Comparison of ENCODE assay signal across 19 cellular contexts in the genomic region with DNA sequence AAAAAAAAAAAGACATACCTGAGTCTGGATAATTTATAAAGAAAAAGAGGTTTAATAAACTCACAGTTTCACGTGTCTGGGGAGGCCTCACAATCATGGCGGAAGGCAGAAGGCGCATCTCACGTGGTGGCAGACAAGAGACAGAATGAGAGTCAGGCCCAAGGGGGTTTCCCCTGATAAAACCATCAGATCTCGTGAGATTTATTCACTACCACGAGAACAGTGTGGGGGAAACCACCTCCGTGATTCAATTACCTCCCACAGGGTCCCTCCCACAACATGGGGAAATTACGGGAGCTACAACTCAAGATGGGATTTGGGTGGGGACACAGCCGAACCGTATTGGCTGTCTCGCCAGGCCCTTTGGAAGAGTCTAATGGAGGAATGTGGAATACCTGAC. TPM values are rescaled to one million over a fixed set of nuclear protein-coding genes. Genes with fewer than 3 reads are reported as not detected.
"Had no signal": no experiment of that assay in that cellular context is flagged by ENCODE, and none has a peak within 500 bp of the region (broad histone marks: within the 10 kb centered on the region; RNA-seq: fewer than 3 reads in every experiment).

No MANE protein-coding gene starts in this region.

- H3K27ac ChIP-seq: prostate gland, transverse colon had no signal

- DNase-seq: activated CD4-positive, alpha-beta T cell treated with anti-CD3 and anti-CD28 coated beads, Interleukin-2, amount 50 U/mL, for 1 hour; activated CD4-positive, CD25-positive, alpha-beta regulatory T cell; activated CD8-positive, alpha-beta memory T cell treated with anti-CD3 and anti-CD28 coated beads, Interleukin-2, amount 10 ng/mL, durations not matched to agents 7 days and 5 days; activated effector memory CD4-positive, alpha-beta T cell treated with anti-CD3 and anti-CD28 coated beads, Interleukin-2, amount 50 U/mL, for 16 hours; activated T-cell treated with anti-CD3 and anti-CD28 coated beads, Interleukin-2, amount 50 U/mL, for 1 hour; aorta; cerebellar nuclear complex; effector CD8-positive, alpha-beta T cell; foreskin fibroblast; glutamatergic neuron; immature natural killer cell; nephron progenitor cell; small intestine; stimulated activated CD4-positive, alpha-beta T cell treated with anti-CD3 and anti-CD28 coated beads, Interleukin-4, amount 100 ng/mL, for 24 hours; stimulated activated naive CD4-positive, alpha-beta T cell treated with Interleukin-2 at 50 U/mL for 16 hours; SW 1271; transverse colon had no signal

- H3K27ac Mint-ChIP-seq: activated CD8-positive, alpha-beta memory T cell treated with anti-CD3 and anti-CD28 coated beads, Interleukin-2, amount 10 ng/mL, durations not matched to agents 7 days and 5 days; immature natural killer cell; nephron progenitor cell; T-helper 2 cell treated with Interferon-gamma antibody and Interleukin-4, amounts not matched to agents 5 μg/mL and 100 μg/mL, for 36 hours had no signal

- H3K27me3 ChIP-seq: transverse colon had no signal

- ATAC-seq: activated CD8-positive, alpha-beta memory T cell treated with anti-CD3 and anti-CD28 coated beads, Interleukin-2, amount 10 ng/mL, durations not matched to agents 7 days and 5 days had no signal

- H3K9me3 ChIP-seq: prostate gland, transverse colon had no signal

- H3K4me3 Mint-ChIP-seq: activated CD8-positive, alpha-beta memory T cell treated with anti-CD3 and anti-CD28 coated beads, Interleukin-2, amount 10 ng/mL, durations not matched to agents 7 days and 5 days; immature natural killer cell; nephron progenitor cell; T-helper 2 cell treated with Interferon-gamma antibody and Interleukin-4, amounts not matched to agents 5 μg/mL and 100 μg/mL, for 36 hours had no signal

- H3K9me3 Mint-ChIP-seq: immature natural killer cell had no signal

- H3K4me1 Mint-ChIP-seq: activated CD8-positive, alpha-beta memory T cell treated with anti-CD3 and anti-CD28 coated beads, Interleukin-2, amount 10 ng/mL, durations not matched to agents 7 days and 5 days; immature natural killer cell had no signal

- H3K4me1 ChIP-seq: prostate gland had no signal

- H3K36me3 ChIP-seq: prostate gland, transverse colon had no signal

- H3K36me3 Mint-ChIP-seq: activated CD8-positive, alpha-beta memory T cell treated with anti-CD3 and anti-CD28 coated beads, Interleukin-2, amount 10 ng/mL, durations not matched to agents 7 days and 5 days had no signal

- H3K4me3 ChIP-seq: prostate gland, transverse colon had no signal

RNA-seq across cellular contexts. Expression of gene TMEM184A, which starts 34.6 kb away (rescaled TPM):
- total RNA-seq: activated CD8-positive, alpha-beta memory T cell treated with anti-CD3 and anti-CD28 coated beads, Interleukin-2, amount 10 ng/mL, durations not matched to agents 7 days and 5 days had no signal
